1 cellular context compared by ENCODE assay signal in genomic region chr4:126318376-126318775, GRCh38.
TF ChIP-seq lines count a peak whose summit lies in the region.

No MANE protein-coding gene starts in this region.

TF ChIP-seq in SK-N-SH, 30 proteins besides CTCF, POLR2A, EP300 and RAD21 (continued from another document):
- TF ChIP-seq, protein P1, sequence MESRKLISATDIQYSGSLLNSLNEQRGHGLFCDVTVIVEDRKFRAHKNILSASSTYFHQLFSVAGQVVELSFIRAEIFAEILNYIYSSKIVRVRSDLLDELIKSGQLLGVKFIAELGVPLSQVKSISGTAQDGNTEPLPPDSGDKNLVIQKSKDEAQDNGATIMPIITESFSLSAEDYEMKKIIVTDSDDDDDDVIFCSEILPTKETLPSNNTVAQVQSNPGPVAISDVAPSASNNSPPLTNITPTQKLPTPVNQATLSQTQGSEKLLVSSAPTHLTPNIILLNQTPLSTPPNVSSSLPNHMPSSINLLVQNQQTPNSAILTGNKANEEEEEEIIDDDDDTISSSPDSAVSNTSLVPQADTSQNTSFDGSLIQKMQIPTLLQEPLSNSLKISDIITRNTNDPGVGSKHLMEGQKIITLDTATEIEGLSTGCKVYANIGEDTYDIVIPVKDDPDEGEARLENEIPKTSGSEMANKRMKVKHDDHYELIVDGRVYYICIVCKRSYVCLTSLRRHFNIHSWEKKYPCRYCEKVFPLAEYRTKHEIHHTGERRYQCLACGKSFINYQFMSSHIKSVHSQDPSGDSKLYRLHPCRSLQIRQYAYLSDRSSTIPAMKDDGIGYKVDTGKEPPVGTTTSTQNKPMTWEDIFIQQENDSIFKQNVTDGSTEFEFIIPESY (IDR thresholded peaks at IDR 0.05; ENCODE audit: borderline replicate concordance, low read depth) = no peak
- no peak for TF ChIP-seq RCOR1 (IDR thresholded peaks at IDR 0.05; ENCODE audit: low read length)
- no peak for TF ChIP-seq MXI1 (IDR thresholded peaks at IDR 0.05; ENCODE audit: low read depth, low read length)
- TF ChIP-seq FOSL2 (IDR thresholded peaks at IDR 0.05; ENCODE audit: borderline replicate concordance, low read depth) = no peak
- TF ChIP-seq EZH2phosphoT487 (IDR thresholded peaks at IDR 0.05; ENCODE audit: borderline replicate concordance, low read depth) = no peak
- TF ChIP-seq SIN3A (IDR thresholded peaks at IDR 0.05; ENCODE audit: borderline replicate concordance, low read depth, low read length) = no peak
- no peak for TF ChIP-seq TCF12 (IDR thresholded peaks at IDR 0.05)
- no peak for TF ChIP-seq CHD2 (IDR thresholded peaks at IDR 0.05; ENCODE audit: low read length, partially characterized antibody)
- no peak for TF ChIP-seq TAF1 (IDR thresholded peaks at IDR 0.05; ENCODE audit: borderline replicate concordance, low read depth, low read length)
- no peak for TF ChIP-seq GATA2 (CRISPR knock-in tag; IDR thresholded peaks at IDR 0.05)
- TF ChIP-seq NRF1 (IDR thresholded peaks at IDR 0.05; ENCODE audit: low read depth, low read length) = no peak
- no peak for TF ChIP-seq ELF1 (IDR thresholded peaks at IDR 0.05)
TF ChIP-seq in SK-N-SH: peak in this region for 0.
